In the genomic region with DNA sequence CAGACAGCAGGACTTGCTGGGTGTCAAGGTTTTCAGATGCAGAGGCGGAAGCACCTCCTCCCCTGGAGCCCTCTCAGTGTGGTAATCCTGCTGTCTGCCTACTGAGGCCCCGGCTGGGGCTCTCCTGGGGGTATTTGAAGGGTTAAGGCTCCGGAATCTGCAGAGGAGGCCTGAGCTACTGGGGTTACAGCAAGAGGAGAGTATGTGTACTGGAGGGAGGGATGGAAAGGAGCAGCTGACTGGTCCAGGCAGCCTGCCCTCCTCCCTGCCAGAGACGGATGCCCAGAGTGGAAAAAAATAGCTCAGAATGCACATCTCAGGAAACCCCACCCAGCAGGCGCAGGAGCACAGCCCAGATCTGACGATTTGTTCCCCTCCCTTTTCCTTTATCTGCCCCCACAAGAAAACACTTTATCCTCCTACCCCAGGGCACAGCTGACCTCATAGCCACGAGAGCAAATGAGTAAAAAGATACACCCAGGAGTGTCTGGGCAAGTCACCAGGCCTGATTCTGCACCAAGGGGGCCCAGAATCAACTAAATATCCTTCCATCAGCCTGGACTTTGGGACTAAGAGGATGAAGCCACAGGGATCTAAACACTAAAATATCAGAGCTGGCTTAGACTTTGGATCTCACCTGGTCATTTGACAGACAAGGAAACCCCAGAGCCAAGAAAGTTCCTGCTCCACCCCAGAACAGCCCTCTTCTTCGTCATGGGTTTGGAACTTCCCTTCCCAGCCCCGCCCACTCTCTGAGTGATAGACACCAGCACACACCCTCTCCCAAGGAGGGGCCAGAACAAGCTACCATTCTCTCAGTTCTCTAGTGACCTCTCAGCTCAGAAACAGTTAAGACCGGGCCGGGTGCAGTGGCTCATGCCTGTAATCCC, we compare ENCODE assay signal across 1 cellular context.
A peak's percentile ranks its signal among the peaks of the same experiment; 100 is the strongest.
TF ChIP-seq lines count a peak whose summit lies in the region.

No MANE protein-coding gene starts in this region.

TF ChIP-seq in HepG2, 621 proteins besides CTCF, POLR2A, EP300 and RAD21 (continued from another document and continues in another):
- TF ChIP-seq, protein P1, sequence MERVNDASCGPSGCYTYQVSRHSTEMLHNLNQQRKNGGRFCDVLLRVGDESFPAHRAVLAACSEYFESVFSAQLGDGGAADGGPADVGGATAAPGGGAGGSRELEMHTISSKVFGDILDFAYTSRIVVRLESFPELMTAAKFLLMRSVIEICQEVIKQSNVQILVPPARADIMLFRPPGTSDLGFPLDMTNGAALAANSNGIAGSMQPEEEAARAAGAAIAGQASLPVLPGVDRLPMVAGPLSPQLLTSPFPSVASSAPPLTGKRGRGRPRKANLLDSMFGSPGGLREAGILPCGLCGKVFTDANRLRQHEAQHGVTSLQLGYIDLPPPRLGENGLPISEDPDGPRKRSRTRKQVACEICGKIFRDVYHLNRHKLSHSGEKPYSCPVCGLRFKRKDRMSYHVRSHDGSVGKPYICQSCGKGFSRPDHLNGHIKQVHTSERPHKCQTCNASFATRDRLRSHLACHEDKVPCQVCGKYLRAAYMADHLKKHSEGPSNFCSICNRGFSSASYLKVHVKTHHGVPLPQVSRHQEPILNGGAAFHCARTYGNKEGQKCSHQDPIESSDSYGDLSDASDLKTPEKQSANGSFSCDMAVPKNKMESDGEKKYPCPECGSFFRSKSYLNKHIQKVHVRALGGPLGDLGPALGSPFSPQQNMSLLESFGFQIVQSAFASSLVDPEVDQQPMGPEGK (CRISPR knock-in tag; IDR thresholded peaks at IDR 0.05), result peak; percentile 33; the same call in 1 of the 2 replicates
- TF ChIP-seq, protein P2, sequence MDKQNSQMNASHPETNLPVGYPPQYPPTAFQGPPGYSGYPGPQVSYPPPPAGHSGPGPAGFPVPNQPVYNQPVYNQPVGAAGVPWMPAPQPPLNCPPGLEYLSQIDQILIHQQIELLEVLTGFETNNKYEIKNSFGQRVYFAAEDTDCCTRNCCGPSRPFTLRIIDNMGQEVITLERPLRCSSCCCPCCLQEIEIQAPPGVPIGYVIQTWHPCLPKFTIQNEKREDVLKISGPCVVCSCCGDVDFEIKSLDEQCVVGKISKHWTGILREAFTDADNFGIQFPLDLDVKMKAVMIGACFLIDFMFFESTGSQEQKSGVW (CRISPR knock-in tag; IDR thresholded peaks at IDR 0.05; ENCODE audit: borderline replicate concordance), result no peak
- TF ChIP-seq, protein P3, sequence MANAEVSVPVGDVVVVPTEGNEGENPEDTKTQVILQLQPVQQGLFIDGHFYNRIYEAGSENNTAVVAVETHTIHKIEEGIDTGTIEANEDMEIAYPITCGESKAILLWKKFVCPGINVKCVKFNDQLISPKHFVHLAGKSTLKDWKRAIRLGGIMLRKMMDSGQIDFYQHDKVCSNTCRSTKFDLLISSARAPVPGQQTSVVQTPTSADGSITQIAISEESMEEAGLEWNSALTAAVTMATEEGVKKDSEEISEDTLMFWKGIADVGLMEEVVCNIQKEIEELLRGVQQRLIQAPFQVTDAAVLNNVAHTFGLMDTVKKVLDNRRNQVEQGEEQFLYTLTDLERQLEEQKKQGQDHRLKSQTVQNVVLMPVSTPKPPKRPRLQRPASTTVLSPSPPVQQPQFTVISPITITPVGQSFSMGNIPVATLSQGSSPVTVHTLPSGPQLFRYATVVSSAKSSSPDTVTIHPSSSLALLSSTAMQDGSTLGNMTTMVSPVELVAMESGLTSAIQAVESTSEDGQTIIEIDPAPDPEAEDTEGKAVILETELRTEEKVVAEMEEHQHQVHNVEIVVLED (CRISPR knock-in tag; IDR thresholded peaks at IDR 0.05; ENCODE audit: borderline replicate concordance), result 0 out of 2 replicates have a peak, but pooled peaks have one; percentile 34
- no peak for TF ChIP-seq ZNF709 (CRISPR knock-in tag; IDR thresholded peaks at IDR 0.05)
- peak; percentile 72; the same call in 1 of the 2 replicates for TF ChIP-seq MIER3 (CRISPR knock-in tag; IDR thresholded peaks at IDR 0.05; ENCODE audit: borderline replicate concordance)
- no peak for TF ChIP-seq YEATS4 (CRISPR knock-in tag; IDR thresholded peaks at IDR 0.05; ENCODE audit: borderline replicate concordance)
- TF ChIP-seq ZNF12 (CRISPR knock-in tag; IDR thresholded peaks at IDR 0.05), result no peak
- no peak for TF ChIP-seq SYNCRIP (IDR thresholded peaks at IDR 0.05; ENCODE audit: insufficient read depth, low read depth, low read length)
- TF ChIP-seq, protein P4, sequence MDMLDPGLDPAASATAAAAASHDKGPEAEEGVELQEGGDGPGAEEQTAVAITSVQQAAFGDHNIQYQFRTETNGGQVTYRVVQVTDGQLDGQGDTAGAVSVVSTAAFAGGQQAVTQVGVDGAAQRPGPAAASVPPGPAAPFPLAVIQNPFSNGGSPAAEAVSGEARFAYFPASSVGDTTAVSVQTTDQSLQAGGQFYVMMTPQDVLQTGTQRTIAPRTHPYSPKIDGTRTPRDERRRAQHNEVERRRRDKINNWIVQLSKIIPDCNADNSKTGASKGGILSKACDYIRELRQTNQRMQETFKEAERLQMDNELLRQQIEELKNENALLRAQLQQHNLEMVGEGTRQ (IDR thresholded peaks at IDR 0.05; ENCODE audit: low read depth, low read length), result no peak
- TF ChIP-seq, protein P4 (CRISPR knock-in tag; IDR thresholded peaks at IDR 0.05; ENCODE audit: borderline replicate concordance), result no peak
- TF ChIP-seq NFE2L1 (CRISPR knock-in tag; IDR thresholded peaks at IDR 0.05; ENCODE audit: borderline replicate concordance), result no peak
- TF ChIP-seq RFX5 (IDR thresholded peaks at IDR 0.05; ENCODE audit: low read depth, low read length), result no peak
- TF ChIP-seq NR2F1 (CRISPR knock-in tag; IDR thresholded peaks at IDR 0.05), result no peak
- no peak for TF ChIP-seq ZEB1 (IDR thresholded peaks at IDR 0.05; ENCODE audit: insufficient replicate concordance, low read depth)
- no peak for TF ChIP-seq ZNF564 (CRISPR knock-in tag; IDR thresholded peaks at IDR 0.05)
- TF ChIP-seq ZNF446 (CRISPR knock-in tag; IDR thresholded peaks at IDR 0.05), result no peak
- TF ChIP-seq SP1 (IDR thresholded peaks at IDR 0.05), result no peak
- peak; percentile 85 for TF ChIP-seq SP1 (CRISPR knock-in tag; IDR thresholded peaks at IDR 0.05)
- TF ChIP-seq LCORL (IDR thresholded peaks at IDR 0.05), result no peak
- peak; percentile 51; the same call in 1 of the 2 replicates for TF ChIP-seq LCORL (CRISPR knock-in tag; IDR thresholded peaks at IDR 0.05)
- TF ChIP-seq, protein P5, sequence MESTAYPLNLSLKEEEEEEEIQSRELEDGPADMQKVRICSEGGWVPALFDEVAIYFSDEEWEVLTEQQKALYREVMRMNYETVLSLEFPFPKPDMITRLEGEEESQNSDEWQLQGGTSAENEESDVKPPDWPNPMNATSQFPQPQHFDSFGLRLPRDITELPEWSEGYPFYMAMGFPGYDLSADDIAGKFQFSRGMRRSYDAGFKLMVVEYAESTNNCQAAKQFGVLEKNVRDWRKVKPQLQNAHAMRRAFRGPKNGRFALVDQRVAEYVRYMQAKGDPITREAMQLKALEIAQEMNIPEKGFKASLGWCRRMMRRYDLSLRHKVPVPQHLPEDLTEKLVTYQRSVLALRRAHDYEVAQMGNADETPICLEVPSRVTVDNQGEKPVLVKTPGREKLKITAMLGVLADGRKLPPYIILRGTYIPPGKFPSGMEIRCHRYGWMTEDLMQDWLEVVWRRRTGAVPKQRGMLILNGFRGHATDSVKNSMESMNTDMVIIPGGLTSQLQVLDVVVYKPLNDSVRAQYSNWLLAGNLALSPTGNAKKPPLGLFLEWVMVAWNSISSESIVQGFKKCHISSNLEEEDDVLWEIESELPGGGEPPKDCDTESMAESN (CRISPR knock-in tag; conservative IDR thresholded peaks at IDR 0.05), result no peak
- TF ChIP-seq, protein P6, sequence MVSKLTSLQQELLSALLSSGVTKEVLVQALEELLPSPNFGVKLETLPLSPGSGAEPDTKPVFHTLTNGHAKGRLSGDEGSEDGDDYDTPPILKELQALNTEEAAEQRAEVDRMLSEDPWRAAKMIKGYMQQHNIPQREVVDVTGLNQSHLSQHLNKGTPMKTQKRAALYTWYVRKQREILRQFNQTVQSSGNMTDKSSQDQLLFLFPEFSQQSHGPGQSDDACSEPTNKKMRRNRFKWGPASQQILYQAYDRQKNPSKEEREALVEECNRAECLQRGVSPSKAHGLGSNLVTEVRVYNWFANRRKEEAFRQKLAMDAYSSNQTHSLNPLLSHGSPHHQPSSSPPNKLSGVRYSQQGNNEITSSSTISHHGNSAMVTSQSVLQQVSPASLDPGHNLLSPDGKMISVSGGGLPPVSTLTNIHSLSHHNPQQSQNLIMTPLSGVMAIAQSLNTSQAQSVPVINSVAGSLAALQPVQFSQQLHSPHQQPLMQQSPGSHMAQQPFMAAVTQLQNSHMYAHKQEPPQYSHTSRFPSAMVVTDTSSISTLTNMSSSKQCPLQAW (CRISPR knock-in tag; IDR thresholded peaks at IDR 0.05), result peak; percentile 6
- no peak; the same call in 1 of the 2 replicates for TF ChIP-seq MEIS2 (CRISPR knock-in tag; IDR thresholded peaks at IDR 0.05)
- no peak for TF ChIP-seq NR3C1 (CRISPR knock-in tag; IDR thresholded peaks at IDR 0.05)
- TF ChIP-seq, protein P7, sequence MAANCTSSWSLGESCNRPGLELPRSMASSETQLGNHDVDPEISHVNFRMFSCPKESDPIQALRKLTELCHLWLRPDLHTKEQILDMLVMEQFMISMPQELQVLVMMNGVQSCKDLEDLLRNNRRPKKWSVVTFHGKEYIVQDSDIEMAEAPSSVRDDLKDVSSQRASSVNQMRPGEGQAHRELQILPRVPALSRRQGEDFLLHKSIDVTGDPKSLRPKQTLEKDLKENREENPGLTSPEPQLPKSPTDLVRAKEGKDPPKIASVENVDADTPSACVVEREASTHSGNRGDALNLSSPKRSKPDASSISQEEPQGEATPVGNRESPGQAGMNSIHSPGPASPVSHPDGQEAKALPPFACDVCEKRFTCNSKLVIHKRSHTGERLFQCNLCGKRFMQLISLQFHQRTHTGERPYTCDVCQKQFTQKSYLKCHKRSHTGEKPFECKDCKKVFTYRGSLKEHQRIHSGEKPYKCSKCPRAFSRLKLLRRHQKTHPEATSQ (CRISPR knock-in tag; IDR thresholded peaks at IDR 0.05; ENCODE audit: borderline replicate concordance), result 0 out of 2 replicates have a peak, but pooled peaks have one; percentile 9
- TF ChIP-seq, protein P8, sequence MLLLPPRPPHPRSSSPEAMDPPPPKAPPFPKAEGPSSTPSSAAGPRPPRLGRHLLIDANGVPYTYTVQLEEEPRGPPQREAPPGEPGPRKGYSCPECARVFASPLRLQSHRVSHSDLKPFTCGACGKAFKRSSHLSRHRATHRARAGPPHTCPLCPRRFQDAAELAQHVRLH (CRISPR knock-in tag; IDR thresholded peaks at IDR 0.05; ENCODE audit: borderline replicate concordance, low read depth), result no peak
- TF ChIP-seq MLLT10 (CRISPR knock-in tag; IDR thresholded peaks at IDR 0.05), result no peak
- TF ChIP-seq, protein P9, sequence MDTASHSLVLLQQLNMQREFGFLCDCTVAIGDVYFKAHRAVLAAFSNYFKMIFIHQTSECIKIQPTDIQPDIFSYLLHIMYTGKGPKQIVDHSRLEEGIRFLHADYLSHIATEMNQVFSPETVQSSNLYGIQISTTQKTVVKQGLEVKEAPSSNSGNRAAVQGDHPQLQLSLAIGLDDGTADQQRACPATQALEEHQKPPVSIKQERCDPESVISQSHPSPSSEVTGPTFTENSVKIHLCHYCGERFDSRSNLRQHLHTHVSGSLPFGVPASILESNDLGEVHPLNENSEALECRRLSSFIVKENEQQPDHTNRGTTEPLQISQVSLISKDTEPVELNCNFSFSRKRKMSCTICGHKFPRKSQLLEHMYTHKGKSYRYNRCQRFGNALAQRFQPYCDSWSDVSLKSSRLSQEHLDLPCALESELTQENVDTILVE (CRISPR knock-in tag; IDR thresholded peaks at IDR 0.05), result no peak
- no peak for TF ChIP-seq IRX3 (CRISPR knock-in tag; IDR thresholded peaks at IDR 0.05; ENCODE audit: borderline replicate concordance, low read depth)
- no peak for TF ChIP-seq SRSF9 (IDR thresholded peaks at IDR 0.05; ENCODE audit: borderline replicate concordance, insufficient read depth, low read depth, low read length, poor library complexity, severe bottlenecking)
- TF ChIP-seq PCBP2 (optimal IDR thresholded peaks at IDR 0.05; ENCODE audit: low read depth, low read length, poor library complexity, severe bottlenecking), result no peak
- no peak; the same call in 1 of the 2 replicates for TF ChIP-seq ZNF747 (CRISPR knock-in tag; IDR thresholded peaks at IDR 0.05; ENCODE audit: borderline replicate concordance)
- TF ChIP-seq HNRNPK (IDR thresholded peaks at IDR 0.05; ENCODE audit: low read depth, low read length, poor library complexity, severe bottlenecking), result no peak
- TF ChIP-seq HES4 (CRISPR knock-in tag; IDR thresholded peaks at IDR 0.05; ENCODE audit: borderline replicate concordance), result no peak
- no peak for TF ChIP-seq PTBP1 (IDR thresholded peaks at IDR 0.05; ENCODE audit: low read depth, low read length, poor library complexity, severe bottlenecking)
- TF ChIP-seq, protein P10, sequence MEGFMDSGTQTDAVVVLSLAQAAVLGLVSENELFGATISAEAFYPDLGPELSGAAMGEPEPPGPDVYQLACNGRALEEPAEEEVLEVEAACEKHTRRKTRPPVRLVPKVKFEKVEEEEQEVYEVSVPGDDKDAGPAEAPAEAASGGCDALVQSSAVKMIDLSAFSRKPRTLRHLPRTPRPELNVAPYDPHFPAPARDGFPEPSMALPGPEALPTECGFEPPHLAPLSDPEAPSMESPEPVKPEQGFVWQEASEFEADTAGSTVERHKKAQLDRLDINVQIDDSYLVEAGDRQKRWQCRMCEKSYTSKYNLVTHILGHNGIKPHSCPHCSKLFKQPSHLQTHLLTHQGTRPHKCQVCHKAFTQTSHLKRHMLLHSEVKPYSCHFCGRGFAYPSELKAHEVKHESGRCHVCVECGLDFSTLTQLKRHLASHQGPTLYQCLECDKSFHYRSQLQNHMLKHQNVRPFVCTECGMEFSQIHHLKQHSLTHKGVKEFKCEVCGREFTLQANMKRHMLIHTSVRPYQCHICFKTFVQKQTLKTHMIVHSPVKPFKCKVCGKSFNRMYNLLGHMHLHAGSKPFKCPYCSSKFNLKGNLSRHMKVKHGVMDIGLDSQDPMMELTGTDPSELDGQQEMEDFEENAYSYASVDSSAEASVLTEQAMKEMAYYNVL (CRISPR knock-in tag; IDR thresholded peaks at IDR 0.05; ENCODE audit: borderline replicate concordance), result no peak
- TF ChIP-seq ZBTB42 (CRISPR knock-in tag; IDR thresholded peaks at IDR 0.05), result no peak
- TF ChIP-seq, protein P11, sequence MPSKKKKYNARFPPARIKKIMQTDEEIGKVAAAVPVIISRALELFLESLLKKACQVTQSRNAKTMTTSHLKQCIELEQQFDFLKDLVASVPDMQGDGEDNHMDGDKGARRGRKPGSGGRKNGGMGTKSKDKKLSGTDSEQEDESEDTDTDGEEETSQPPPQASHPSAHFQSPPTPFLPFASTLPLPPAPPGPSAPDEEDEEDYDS (CRISPR knock-in tag; IDR thresholded peaks at IDR 0.05), result 0 out of 2 replicates have a peak, but pooled peaks have one; percentile 32
